In genomic region chr2:8999047-8999446, GRCh38 we compare ENCODE assay signal across 11 cellular contexts. TPM values are rescaled to one million over a fixed set of nuclear protein-coding genes. Genes with fewer than 3 reads are reported as not detected.
DNase-seq lines count a peak whose midpoint lies in the region; ATAC-seq lines count a peak whose summit lies in the region.
"Had no signal": no experiment of that assay in that cellular context is flagged by ENCODE, and none has a peak within 500 bp of the region (broad histone marks: within the 10 kb centered on the region; RNA-seq: fewer than 3 reads in every experiment).

No MANE protein-coding gene starts in this region.

- no peak for ATAC-seq in activated CD4-positive, CD25-positive, alpha-beta regulatory T cell treated with anti-CD3 and anti-CD28 coated beads, Interleukin-2, amount 50 U/mL, for 24 hours

- DNase-seq in NCI-H748 (lab: John Stamatoyannopoulos, UW; ENCODE audit: unreplicated experiment) = peak; percentile 44
- no peak for DNase-seq in NCI-H748 treated with DMSO at 0.1 percent for 48 hours (lab: John Stamatoyannopoulos, UW)
- peak; percentile 20 for DNase-seq in COLO668 (lab: John Stamatoyannopoulos, UW; ENCODE audit: unreplicated experiment)
- peak; percentile 6 for DNase-seq in M059J (ENCODE audit: low read depth)
- DNase-seq in dermis blood vessel endothelial cell = peak; percentile 19
- no peak for DNase-seq in NCI-H526 (lab: John Stamatoyannopoulos, UW)
- DNase-seq: Karpas-422; NCI-H1436; NCI-H446; NK-92 treated with Interleukin-12 subunit alpha and Interleukin-12 subunit beta, amount 100 ng/mL, for 24 hours had no signal

RNA-seq across cellular contexts. Expression of gene MBOAT2, which starts 4.4 kb away (rescaled TPM):
- total RNA-seq in M059J (2014; rRNA removed; shearing (Covaris generic)) = 26.1 and 29.5 TPM in 2 replicates
- 14.5 and 15.0 TPM in 2 replicates for total RNA-seq in dermis blood vessel endothelial cell

Comparison
In these comparisons a context has a peak if more than half of its experiments do, and no peak if none do; other contexts are left out.
1. DNase-seq: peak in NCI-H748 (single experiment), COLO668 (single experiment), M059J (single experiment) and dermis blood vessel endothelial cell (single experiment); none in NCI-H748 treated with DMSO at 0.1 percent for 48 hours (single experiment) and NCI-H526 (0 of 2).